ENCODE assay signal across 21 cellular contexts in genomic region chr9:13674926-13675637, GRCh38.
"Had no signal": no experiment of that assay in that cellular context is flagged by ENCODE, and none has a peak within 500 bp of the region (broad histone marks: within the 10 kb centered on the region; RNA-seq: fewer than 3 reads in every experiment).

No MANE protein-coding gene starts in this region.

- ATAC-seq: activated CD8-positive, alpha-beta T cell treated with anti-CD3 and anti-CD28 coated beads, Interleukin-2, amount 10 ng/mL, durations not matched to agents 7 days and 5 days; activated naive CD4-positive, alpha-beta T cell treated with anti-CD3 and anti-CD28 coated beads, Interleukin-2, amount 50 U/mL, for 72 hours; activated T-cell treated with anti-CD3 and anti-CD28 coated beads, Interleukin-2, amount 50 U/mL, for 72 hours; esophagus mucosa; left lung; naive thymus-derived CD8-positive, alpha-beta T cell; sciatic nerve; stimulated activated naive CD8-positive, alpha-beta T cell treated with anti-CD3 and anti-CD28 coated beads, Interleukin-15, Interleukin-2, amounts not matched to agents 100 U/mL and 50 U/mL, for 24 hours had no signal

- H3K4me2 ChIP-seq: neural progenitor cell had no signal

- H3K9ac ChIP-seq: neural progenitor cell had no signal

- H3K4me1 ChIP-seq: left lung, neural progenitor cell had no signal

- H3K9me3 ChIP-seq: left lung, thoracic aorta had no signal

- H3K36me3 ChIP-seq: left lung, neural progenitor cell, thoracic aorta had no signal

- H3K27ac ChIP-seq: coronary artery, left lung, neural progenitor cell, skin epidermis, thoracic aorta had no signal

- DNase-seq: activated B cell treated with CpG ODN at 0.5 μM for 24 hours; activated CD8-positive, alpha-beta T cell treated with anti-CD3 and anti-CD28 coated beads, Interleukin-2, amount 10 ng/mL, durations not matched to agents 7 days and 5 days; activated naive CD4-positive, alpha-beta T cell; activated T-cell treated with anti-CD3 and anti-CD28 coated beads for 4 hours; activated T-cell treated with anti-CD3 and anti-CD28 coated beads, Interleukin-2, amount 50 U/mL, for 72 hours; foreskin fibroblast; kidney glomerular epithelial cell; naive thymus-derived CD8-positive, alpha-beta T cell; stimulated activated CD4-positive, alpha-beta T cell treated with anti-CD3 and anti-CD28 coated beads, Interleukin-12 subunit alpha, Interleukin-12 subunit beta, amount 100 ng/mL, for 4 hours; stimulated activated CD4-positive, alpha-beta T cell treated with anti-CD3 and anti-CD28 coated beads, Interleukin-4, amount 100 ng/mL, for 1 hour; stimulated activated naive CD8-positive, alpha-beta T cell treated with anti-CD3 and anti-CD28 coated beads, Interleukin-15, Interleukin-2, amounts not matched to agents 100 U/mL and 50 U/mL, for 24 hours; T-helper 1 cell; trophoblast cell had no signal

- H2AFZ ChIP-seq: neural progenitor cell had no signal

- H3K4me3 ChIP-seq: coronary artery, left lung, neural progenitor cell, skin epidermis, thoracic aorta had no signal

- H3K27me3 ChIP-seq: left lung, neural progenitor cell had no signal
